ENCODE assay signal across 13 cellular contexts in the genomic region with DNA sequence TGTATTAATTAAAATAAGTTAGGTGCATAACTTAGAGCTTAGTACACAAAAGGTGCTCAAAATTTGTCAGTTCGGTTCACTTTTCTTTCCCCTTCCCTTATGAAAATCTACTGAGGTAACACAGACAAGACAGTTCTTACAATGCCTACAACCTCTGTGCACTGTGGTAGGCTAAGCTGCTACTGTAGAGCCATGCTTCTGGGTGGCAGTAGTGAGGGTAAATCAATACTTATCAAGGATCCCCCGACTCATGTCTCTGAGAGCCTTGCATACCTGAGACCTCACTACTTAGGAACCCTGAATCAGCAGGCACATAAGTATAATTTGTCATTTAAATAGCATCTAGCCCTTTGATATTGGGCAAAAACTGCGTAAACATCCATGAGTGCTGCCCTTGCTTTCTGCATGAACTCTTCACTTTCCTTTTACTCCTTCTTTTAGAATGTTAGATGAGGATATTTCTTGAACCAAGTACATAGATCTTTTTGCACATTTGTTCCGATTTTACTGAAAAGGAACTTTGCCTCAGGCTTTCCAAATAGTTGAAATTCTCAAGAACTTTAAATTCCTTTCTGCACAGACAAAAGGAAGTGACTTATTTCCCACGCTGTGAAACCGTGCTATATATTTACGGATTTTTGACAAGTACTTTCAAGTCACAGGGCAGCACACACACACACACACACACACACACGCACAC.
DNase-seq lines count a peak whose midpoint lies in the region; TF ChIP-seq lines count a peak whose summit lies in the region.
"Had no signal": no experiment of that assay in that cellular context is flagged by ENCODE, and none has a peak within 500 bp of the region (broad histone marks: within the 10 kb centered on the region; RNA-seq: fewer than 3 reads in every experiment).

No MANE protein-coding gene starts in this region.

- H3K4me1 ChIP-seq in hepatocyte (ENCODE audit: insufficient read depth): no peaks in the 10 kb centered on the region
- H3K4me1 ChIP-seq: gastrocnemius medialis, right lobe of liver had no signal

- no peaks in the 10 kb centered on the region for H3K9me2 ChIP-seq in hepatocyte (replicated peaks; ENCODE audit: insufficient read depth)

- 48% methylated on average over 8 of the region's 8 CpGs for WGBS in hepatocyte (ENCODE audit: low lambda C conversion rate, missing lambda C conversion rate)

- no peak overlapping the region for H3K27ac ChIP-seq in hepatocyte
- H3K27ac ChIP-seq: gastrocnemius medialis, right lobe of liver had no signal

- no peak overlapping the region for H2AFZ ChIP-seq in hepatocyte

- in situ Hi-C loops in astrocyte of the cerebellum (cut with HindIII; ENCODE audit: low sequenced_read_pairs) (no loop called here), KBM-7 (cut with MboI; ENCODE audit: low pct_unique_long_range_greater_than_20kb, low sequenced_read_pairs) (no loop called here)

- H3K79me2 ChIP-seq in hepatocyte: no peaks in the 10 kb centered on the region

- H3K4me2 ChIP-seq in hepatocyte: peak overlapping the region; percentile 25

- H3K27me3 ChIP-seq in hepatocyte: peaks cover 3% of the 10 kb centered on the region
- H3K27me3 ChIP-seq: right lobe of liver had no signal

- DNase-seq in HFF-Myc (ENCODE audit: extremely low read depth, low read depth) (peak; percentile 52), astrocyte of the cerebellum (ENCODE audit: low read depth) (peak; percentile 31), hepatocyte (ENCODE audit: low spot score) (no peak), KBM-7 (no peak), NCI-H748 (lab: John Stamatoyannopoulos, UW; ENCODE audit: unreplicated experiment) (no peak)
- no peak for DNase-seq in activated CD4-positive, CD25-positive, alpha-beta regulatory T cell (lab: John Stamatoyannopoulos, UW)
- DNase-seq in stimulated activated CD4-positive, alpha-beta T cell treated with anti-CD3 and anti-CD28 coated beads, Interleukin-15, amount 100 ng/mL, for 24 hours: no peak
- DNase-seq: cortex of kidney; gastrocnemius medialis; left cardiac atrium; naive thymus-derived CD8-positive, alpha-beta T cell; NCI-H1105 treated with DMSO at 0.1 percent for 48 hours; right lobe of liver had no signal

- H3K9me3 ChIP-seq in hepatocyte (ENCODE audit: low read depth): no peaks in the 10 kb centered on the region
- H3K9me3 ChIP-seq: gastrocnemius medialis, right lobe of liver had no signal

- TF ChIP-seq CTCF in HFF-Myc (IDR thresholded peaks at IDR 0.05; ENCODE audit: low read depth, low read length, missing control alignments) (no peak), astrocyte of the cerebellum (IDR thresholded peaks at IDR 0.05; ENCODE audit: low read depth, low read length, missing control alignments) (no peak), hepatocyte (IDR thresholded peaks at IDR 0.05; ENCODE audit: poor library complexity) (no peak)

- H4K20me1 ChIP-seq in hepatocyte (ENCODE audit: insufficient read depth, poor library complexity, severe bottlenecking): no peaks in the 10 kb centered on the region

- H3K4me3 ChIP-seq in HFF-Myc (replicated peaks; ENCODE audit: low read depth, low read length) (no peak overlapping the region), astrocyte of the cerebellum (ENCODE audit: low read depth, low read length) (no peak overlapping the region), hepatocyte (no peak overlapping the region)
- H3K4me3 ChIP-seq: gastrocnemius medialis, right lobe of liver had no signal

- no peaks in the 10 kb centered on the region for H3K36me3 ChIP-seq in hepatocyte (replicated peaks; ENCODE audit: insufficient read depth, low read depth)
- H3K36me3 ChIP-seq: gastrocnemius medialis, right lobe of liver had no signal

Comparison
In these comparisons a context has a peak if more than half of its experiments do, and no peak if none do; other contexts are left out.
1. DNase-seq: peak in HFF-Myc (single experiment) and astrocyte of the cerebellum (single experiment); none in hepatocyte (single experiment), KBM-7 (single experiment), NCI-H748 (single experiment), activated CD4-positive, CD25-positive, alpha-beta regulatory T cell (0 of 4) and stimulated activated CD4-positive, alpha-beta T cell treated with anti-CD3 and anti-CD28 coated beads, Interleukin-15, amount 100 ng/mL, for 24 hours (single experiment).